Comparison of ENCODE assay signal across 23 cellular contexts in genomic region chr6:87822011-87822410, GRCh38.
A peak's percentile ranks its signal among the peaks of the same experiment; 100 is the strongest.
DNase-seq lines count a peak whose midpoint lies in the region; ATAC-seq, FAIRE-seq and TF ChIP-seq lines count a peak whose summit lies in the region.
"Had no signal": no experiment of that assay in that cellular context is flagged by ENCODE, and none has a peak within 500 bp of the region (broad histone marks: within the 10 kb centered on the region; RNA-seq: fewer than 3 reads in every experiment).

No MANE protein-coding gene starts in this region.

- no peak overlapping the region for H3K18ac ChIP-seq in IMR-90 (ENCODE audit: low read depth, low read length)

- H3K23ac ChIP-seq in IMR-90 (ENCODE audit: low read depth, low read length), result no peak overlapping the region

- no peak overlapping the region for H3K14ac ChIP-seq in IMR-90 (replicated peaks; ENCODE audit: low read depth, low read length)

- no peak overlapping the region for H2BK120ac ChIP-seq in IMR-90 (ENCODE audit: low read depth, low read length)

- no peak overlapping the region for H3K4me3 Mint-ChIP-seq in nephron
- H3K4me3 Mint-ChIP-seq in activated T-helper 17 cell treated with anti-CD3 and anti-CD28 coated beads, Interleukin-2, amount 50 U/mL, for 72 hours, result no peak overlapping the region
- H3K4me3 Mint-ChIP-seq: CD4-positive, alpha-beta T cell; IgD-negative memory B cell had no signal

- H2AFZ ChIP-seq in IMR-90 (replicated peaks; ENCODE audit: low read length, poor library complexity), result no peak overlapping the region
- no peak overlapping the region for H2AFZ ChIP-seq in MM.1S (ENCODE audit: low read length)

- H3K79me2 ChIP-seq in MM.1S (ENCODE audit: low read length), result no peaks in the 10 kb centered on the region

- no peak overlapping the region for H2BK20ac ChIP-seq in IMR-90 (ENCODE audit: low read depth, low read length)

- H3K27ac ChIP-seq in IMR-90 (ENCODE audit: insufficient read depth, low read length) (no peak overlapping the region), MM.1S (ENCODE audit: low read length) (no peak overlapping the region)
- H3K27ac ChIP-seq: BLaER1, Peyer's patch, SJCRH30 had no signal

- no peak overlapping the region for H3K4ac ChIP-seq in IMR-90 (ENCODE audit: low read depth, low read length)

- no peak for TF ChIP-seq RAD21 in IMR-90 (IDR thresholded peaks at IDR 0.05; ENCODE audit: low read length)

- no peaks in the 10 kb centered on the region for H3K9me2 ChIP-seq in MM.1S (replicated peaks; ENCODE audit: insufficient read depth, low read length)

- peak; percentile 90 for ATAC-seq in IMR-90 (ENCODE audit: low read depth)
- ATAC-seq in activated T-helper 17 cell treated with anti-CD3 and anti-CD28 coated beads, Interleukin-2, amount 50 U/mL, for 72 hours (replicated peaks), result no peak

- peak; percentile 49 for DNase-seq in IMR-90
- peak; percentile 38 for DNase-seq in iris pigment epithelial cell (ENCODE audit: low read depth)
- no peak for DNase-seq in stimulated activated CD4-positive, alpha-beta T cell treated with anti-CD3 and anti-CD28 coated beads, Interleukin-12 subunit alpha, Interleukin-12 subunit beta, amount 100 ng/mL, for 4 hours
- no peak for DNase-seq in GM19240 (ENCODE audit: insufficient read length, low spot score)
- no peak for DNase-seq in MM.1S
- DNase-seq: CD4-positive, alpha-beta T cell; COR-L47; DMS79; H7; MV-4-11; NCI-H1105 treated with DMSO at 0.1 percent for 48 hours; NCI-H1694; NCI-H2081 treated with DMSO at 0.1 percent for 48 hours; NCI-H2171 treated with DMSO at 0.1 percent for 48 hours; NCI-H446; NCI-H526; Peyer's patch; SJCRH30 had no signal

- H3K36me3 ChIP-seq in IMR-90 (ENCODE audit: control insufficient read depth, insufficient read depth, low read length) (no peaks in the 10 kb centered on the region), MM.1S (replicated peaks; ENCODE audit: insufficient read depth, low read length) (no peaks in the 10 kb centered on the region)
- H3K36me3 ChIP-seq: BLaER1, Peyer's patch, SJCRH30 had no signal

- H3K4me2 ChIP-seq in IMR-90 (ENCODE audit: low read depth, low read length), result no peak overlapping the region; the same call in 1 of the 2 replicates
- no peak overlapping the region for H3K4me2 ChIP-seq in MM.1S (ENCODE audit: low read depth, low read length)
- H3K4me2 ChIP-seq: BLaER1 had no signal

- H2BK15ac ChIP-seq in IMR-90 (ENCODE audit: low read depth, low read length), result no peak overlapping the region

- CTCF ChIA-PET in IMR-90 (lab: Yijun Ruan, JAX), result interaction anchor here (0.7 kb wide), 1 partner anchor 25 kb away, joined by 7 read pairs; no protein-coding TSS in a partner anchor

- no peaks in the 10 kb centered on the region for H3K9me3 ChIP-seq in IMR-90 (ENCODE audit: control insufficient read depth, insufficient read depth, low read length)
- no peaks in the 10 kb centered on the region for H3K9me3 ChIP-seq in MM.1S (replicated peaks; ENCODE audit: insufficient read depth, low read length)
- H3K9me3 ChIP-seq: BLaER1, Peyer's patch, SJCRH30 had no signal

- H3K4me1 Mint-ChIP-seq in nephron, result peaks cover 36% of the 10 kb centered on the region
- H3K4me1 Mint-ChIP-seq in activated T-helper 17 cell treated with anti-CD3 and anti-CD28 coated beads, Interleukin-2, amount 50 U/mL, for 72 hours, result peaks cover 19% of the 10 kb centered on the region

- no peaks in the 10 kb centered on the region for H3K4me1 ChIP-seq in IMR-90 (ENCODE audit: control insufficient read depth, insufficient read depth, low read length)
- H3K4me1 ChIP-seq in MM.1S (ENCODE audit: low read length), result no peaks in the 10 kb centered on the region
- H3K4me1 ChIP-seq: BLaER1 had no signal

- H3K27me3 ChIP-seq in IMR-90 (ENCODE audit: control insufficient read depth, insufficient read depth, low read length) (no peaks in the 10 kb centered on the region; the same call in 1 of the 2 replicates), MM.1S (replicated peaks; ENCODE audit: insufficient read depth, low read length) (no peaks in the 10 kb centered on the region)
- H3K27me3 ChIP-seq: BLaER1, Peyer's patch, SJCRH30 had no signal

- no peak for TF ChIP-seq POLR2A in IMR-90 (IDR thresholded peaks at IDR 0.05; ENCODE audit: low read depth, low read length)

- H4K8ac ChIP-seq in IMR-90 (ENCODE audit: low read depth in 2 of 2, low read length in 2 of 2), result no peak overlapping the region

- H2AK5ac ChIP-seq in IMR-90 (ENCODE audit: low read depth, low read length), result no peak overlapping the region

- no peaks in the 10 kb centered on the region for H3K9me1 ChIP-seq in IMR-90 (ENCODE audit: insufficient read depth, low read length)

- peak; percentile 93 for FAIRE-seq in endometrium (lab: Jason Lieb, UNC)

- H2AK9ac ChIP-seq in IMR-90 (replicated peaks; ENCODE audit: low read depth, low read length, poor library complexity), result no peak overlapping the region

- H3K4me3 ChIP-seq in IMR-90 (ENCODE audit: insufficient read depth, low read depth, low read length) (no peak overlapping the region), MM.1S (ENCODE audit: low read length) (no peak overlapping the region)
- H3K4me3 ChIP-seq: BLaER1, Peyer's patch, SJCRH30 had no signal

- no peaks in the 10 kb centered on the region for H3K9me3 Mint-ChIP-seq in nephron
- no peaks in the 10 kb centered on the region for H3K9me3 Mint-ChIP-seq in activated T-helper 17 cell treated with anti-CD3 and anti-CD28 coated beads, Interleukin-2, amount 50 U/mL, for 72 hours
- H3K9me3 Mint-ChIP-seq: CD4-positive, alpha-beta T cell; IgD-negative memory B cell had no signal

- no peaks in the 10 kb centered on the region for H3K79me1 ChIP-seq in IMR-90 (ENCODE audit: low read depth in 1 of 2, low read length in 2 of 2)

- H3F3A ChIP-seq in MM.1S (ENCODE audit: insufficient read depth, low read length), result no peaks in the 10 kb centered on the region

- no peak overlapping the region for H4K5ac ChIP-seq in IMR-90 (ENCODE audit: low read depth, low read length)

- intact Hi-C loops in IMR-90 (cut with micrococcal nuclease), result loop anchor here (2.0 kb wide), 1 partner anchor 121 kb away; no protein-coding TSS in a partner anchor

- H3K27ac Mint-ChIP-seq in nephron, result peak overlapping the region in 2 of 3 experiments; percentile 40 to 80
- no peak overlapping the region for H3K27ac Mint-ChIP-seq in activated T-helper 17 cell treated with anti-CD3 and anti-CD28 coated beads, Interleukin-2, amount 50 U/mL, for 72 hours
- H3K27ac Mint-ChIP-seq: CD4-positive, alpha-beta T cell; IgD-negative memory B cell had no signal

- no peaks in the 10 kb centered on the region for H3K27me3 Mint-ChIP-seq in nephron (ENCODE audit: low read depth)
- H3K27me3 Mint-ChIP-seq in activated T-helper 17 cell treated with anti-CD3 and anti-CD28 coated beads, Interleukin-2, amount 50 U/mL, for 72 hours, result no peaks in the 10 kb centered on the region
- H3K27me3 Mint-ChIP-seq: CD4-positive, alpha-beta T cell; IgD-negative memory B cell had no signal

- dilution Hi-C loops in IMR-90 (cut with HindIII; ENCODE audit: low sequenced_read_pairs, unreplicated experiment), result no loop called here

- in situ Hi-C loops in IMR-90 (cut with MboI; ENCODE audit: low sequenced_read_pairs), result no loop called here

- no peak for TF ChIP-seq CTCF in IMR-90 (conservative IDR thresholded peaks at IDR 0.05; ENCODE audit: low read depth, low read length)
- TF ChIP-seq CTCF in nephron (IDR thresholded peaks at IDR 0.05; ENCODE audit: unreplicated experiment in 3 of 3), result no peak
- no peak for TF ChIP-seq CTCF in MM.1S (IDR thresholded peaks at IDR 0.05; ENCODE audit: low read length)

- no peak overlapping the region for H3K56ac ChIP-seq in IMR-90 (ENCODE audit: extremely low read depth, insufficient read depth, low read length)

- H3K9ac ChIP-seq in IMR-90 (ENCODE audit: low read depth, low read length), result no peak overlapping the region
- H3K9ac ChIP-seq in MM.1S (ENCODE audit: low read length), result no peak overlapping the region
- H3K9ac ChIP-seq: BLaER1 had no signal

- POLR2A ChIA-PET in IMR-90 (lab: Charles Lee; ENCODE audit: unreplicated experiment), result no interaction called here

- no peaks in the 10 kb centered on the region for H3K36me3 Mint-ChIP-seq in nephron (ENCODE audit: low read depth)
- no peaks in the 10 kb centered on the region for H3K36me3 Mint-ChIP-seq in activated T-helper 17 cell treated with anti-CD3 and anti-CD28 coated beads, Interleukin-2, amount 50 U/mL, for 72 hours (ENCODE audit: low read depth)
- H3K36me3 Mint-ChIP-seq: IgD-negative memory B cell had no signal

- H4K91ac ChIP-seq in IMR-90 (ENCODE audit: insufficient read depth, low read depth, low read length), result no peak overlapping the region

- H4K20me1 ChIP-seq in IMR-90 (ENCODE audit: insufficient read depth, low read length), result no peaks in the 10 kb centered on the region
- H4K20me1 ChIP-seq in MM.1S (ENCODE audit: insufficient read depth, low read length), result no peaks in the 10 kb centered on the region
- H4K20me1 ChIP-seq: BLaER1 had no signal

- BruUV-seq in IMR-90 (replicated peaks; lab: Mats Ljungman, UMichigan), result no TSS peak

- no peak overlapping the region for H2BK5ac ChIP-seq in IMR-90 (ENCODE audit: low read depth, low read length, poor library complexity, severe bottlenecking)

TF ChIP-seq in IMR-90, 13 proteins besides CTCF, POLR2A, EP300 and RAD21 (continues in another document):
- TF ChIP-seq SMC3 (IDR thresholded peaks at IDR 0.05; ENCODE audit: low read depth, low read length), result no peak
- TF ChIP-seq CEBPB (IDR thresholded peaks at IDR 0.05; ENCODE audit: low read depth, low read length), result no peak
- TF ChIP-seq MXI1 (IDR thresholded peaks at IDR 0.05; ENCODE audit: borderline replicate concordance, low read depth, low read length), result no peak
- no peak for TF ChIP-seq MAFK (IDR thresholded peaks at IDR 0.05; ENCODE audit: low read depth, low read length)
- no peak for TF ChIP-seq USF2 (IDR thresholded peaks at IDR 0.05; ENCODE audit: low read depth, low read length)
- no peak for TF ChIP-seq NFE2L2 (IDR thresholded peaks at IDR 0.05; ENCODE audit: low read depth, low read length)
- TF ChIP-seq RFX5 (IDR thresholded peaks at IDR 0.05; ENCODE audit: low read depth, low read length), result no peak
- no peak for TF ChIP-seq FOS (IDR thresholded peaks at IDR 0.05; ENCODE audit: low read depth, low read length)
- no peak for TF ChIP-seq CHD1 (IDR thresholded peaks at IDR 0.05; ENCODE audit: low read depth, low read length)

Comparison
In these comparisons a context has a peak if more than half of its experiments do, and no peak if none do; other contexts are left out.
1. DNase-seq: peak in IMR-90 (single experiment) and iris pigment epithelial cell (single experiment); none in stimulated activated CD4-positive, alpha-beta T cell treated with anti-CD3 and anti-CD28 coated beads, Interleukin-12 subunit alpha, Interleukin-12 subunit beta, amount 100 ng/mL, for 4 hours (single experiment), GM19240 (single experiment) and MM.1S (single experiment).